ENCODE assay signal across 14 cellular contexts in the genomic region with DNA sequence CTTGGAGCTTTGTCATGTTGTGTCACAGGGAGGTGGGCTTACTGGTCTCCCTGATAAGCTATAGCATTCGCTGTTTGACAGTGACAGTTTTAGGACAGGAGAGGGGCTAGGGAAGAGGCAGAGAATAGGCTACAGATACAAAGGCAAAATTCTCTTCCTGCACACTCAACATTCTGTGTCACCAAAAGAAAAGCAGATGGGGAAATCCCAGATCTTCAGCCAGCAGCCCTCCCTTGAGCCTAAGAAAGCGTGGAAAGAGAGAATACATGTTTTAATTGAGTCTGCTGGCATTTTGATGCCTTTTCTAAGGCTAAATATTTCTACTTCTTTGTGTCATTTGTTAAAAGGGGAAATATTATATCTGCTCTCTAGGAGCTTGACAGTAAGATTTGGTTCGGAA.
"Had no signal": no experiment of that assay in that cellular context is flagged by ENCODE, and none has a peak within 500 bp of the region (broad histone marks: within the 10 kb centered on the region; RNA-seq: fewer than 3 reads in every experiment).

No MANE protein-coding gene starts in this region.

- H3K4me2 ChIP-seq: SK-N-SH had no signal

- H3K36me3 ChIP-seq: brain microvascular endothelial cell had no signal

- H3K27ac ChIP-seq: brain microvascular endothelial cell, epithelial cell of prostate had no signal

- H3K9me3 ChIP-seq: SK-N-SH had no signal

- H3K27me3 ChIP-seq: brain microvascular endothelial cell had no signal

- DNase-seq: activated CD4-positive, alpha-beta T cell treated with anti-CD3 and anti-CD28 coated beads, Interleukin-2, amount 50 U/mL, for 1 hour; activated CD8-positive, alpha-beta memory T cell treated with anti-CD3 and anti-CD28 coated beads for 24 hours; activated naive CD8-positive, alpha-beta T cell treated with anti-CD3 and anti-CD28 coated beads for 36 hours; brain microvascular endothelial cell; dermis blood vessel endothelial cell; hippocampal formation; SK-N-SH; stimulated activated CD4-positive, alpha-beta T cell treated with anti-CD3 and anti-CD28 coated beads, Interleukin-4, amount 100 ng/mL, for 24 hours; stimulated activated naive CD4-positive, alpha-beta T cell treated with Interleukin-2 at 50 U/mL for 16 hours; substantia nigra; T-cell; T-helper 9 cell had no signal

- ATAC-seq: natural killer cell treated with Interleukin-12 subunit alpha and Interleukin-12 subunit beta and Interleukin-15 and Interleukin-18, amount 100 ng/mL, for 72 hours; T-cell had no signal

- H3K9ac ChIP-seq: SK-N-SH had no signal
